Comparison of ENCODE assay signal across 1 cellular context in genomic region chr19:48635263-48635965, GRCh38.
TF ChIP-seq lines count a peak whose summit lies in the region.

No MANE protein-coding gene starts in this region.

TF ChIP-seq in GM23338, 12 proteins besides CTCF, POLR2A, EP300 and RAD21:
- peak; percentile 16; the same call in 1 of the 2 replicates for TF ChIP-seq POLR2AphosphoS5 (IDR thresholded peaks at IDR 0.05; ENCODE audit: low read depth)
- TF ChIP-seq JUNB (IDR thresholded peaks at IDR 0.05; ENCODE audit: unreplicated experiment) = no peak
